Comparison of ENCODE assay signal across 11 cellular contexts in the genomic region with DNA sequence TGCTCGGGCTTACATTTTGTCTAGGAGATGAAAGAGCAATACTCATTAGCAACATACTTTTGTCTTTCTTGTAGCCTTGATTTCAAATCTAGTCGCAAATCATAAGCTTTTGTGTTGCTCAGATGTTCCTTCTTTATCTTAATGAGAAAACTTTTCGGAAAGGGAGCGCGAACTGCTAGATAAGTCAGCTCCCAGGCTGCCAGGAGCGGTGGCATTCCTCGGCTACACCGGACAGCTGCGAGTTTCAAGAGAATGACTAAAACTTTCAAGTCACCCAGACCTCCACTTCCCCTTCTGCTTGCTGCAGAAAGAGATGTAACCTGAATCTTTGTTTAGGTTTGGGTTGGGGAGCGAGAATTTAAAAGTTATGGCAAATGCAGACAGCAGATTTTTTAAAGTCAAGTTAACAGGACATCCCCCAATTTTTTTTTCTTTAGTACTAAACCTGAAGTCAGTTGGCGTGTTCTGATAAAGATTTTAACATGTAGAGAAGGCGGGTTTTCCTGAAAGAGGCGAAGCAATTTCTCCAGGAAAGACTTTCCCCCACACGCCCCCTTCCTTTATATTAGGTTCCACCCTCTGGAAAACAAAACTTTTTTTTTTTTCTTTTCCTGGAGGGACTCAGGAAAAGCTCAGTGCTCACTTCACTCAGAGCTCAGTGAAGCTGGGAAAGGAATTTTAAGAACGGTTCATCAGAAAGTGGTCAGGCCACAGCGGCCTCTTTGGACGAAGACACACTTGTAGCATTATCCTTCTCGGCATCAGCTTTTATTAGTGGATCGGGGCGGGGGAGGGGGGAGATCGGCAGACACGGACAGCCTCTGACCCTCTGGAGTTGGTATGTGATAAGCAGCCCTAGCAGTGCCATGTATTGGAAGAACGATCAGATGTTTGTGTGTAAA. TPM values are rescaled to one million over a fixed set of nuclear protein-coding genes. Genes with fewer than 3 reads are reported as not detected.
A peak's percentile ranks its signal among the peaks of the same experiment; 100 is the strongest.
DNase-seq lines count a peak whose midpoint lies in the region; ATAC-seq, FAIRE-seq and TF ChIP-seq lines count a peak whose summit lies in the region.
"Had no signal": no experiment of that assay in that cellular context is flagged by ENCODE, and none has a peak within 500 bp of the region (broad histone marks: within the 10 kb centered on the region; RNA-seq: fewer than 3 reads in every experiment).

A gene (plus strand): TSS at position 635 of the 902 bp plus-strand sequence. CDS start 2,227 bp downstream, outside the sequence.

- intact Hi-C loops in breast epithelium (cut with DNase I; ENCODE audit: low total_unique reads), result no loop called here
- intact Hi-C loops in MCF 10A (cut with micrococcal nuclease), result no loop called here
- intact Hi-C loops in HepG2 (cut with micrococcal nuclease; ENCODE audit: unreplicated experiment), result no loop called here
- intact Hi-C loops in adrenal gland (cut with DNase I), result no loop called here

- H3K27ac ChIP-seq in breast epithelium (no peak within 1 kb of the TSS), HepG2 (ENCODE audit: extremely low read length, insufficient read depth, low read length) (no peak within 1 kb of the TSS), adrenal gland (no peak within 1 kb of the TSS)

- H3K4me1 ChIP-seq in breast epithelium (no peaks in the 10 kb centered on the region), HepG2 (ENCODE audit: insufficient read depth, low read length) (peaks cover 7% of the 10 kb centered on the region; the same call in 1 of the 2 replicates), adrenal gland (replicated peaks in 1 of 2) (peaks cover 4 to 18% of the 10 kb centered on the region in 2 donors)

- H3K9me3 ChIP-seq in breast epithelium (no peaks in the 10 kb centered on the region), HepG2 (ENCODE audit: low read length) (no peaks in the 10 kb centered on the region), adrenal gland (replicated peaks in 1 of 3) (no peaks in the 10 kb centered on the region)

- peak within 1 kb of the TSS; percentile 12 to 41 (median 26) for H3K4me3 ChIP-seq in breast epithelium
- H3K4me3 ChIP-seq in HepG2 (replicated peaks in 1 of 3; ENCODE audit: insufficient read depth in 1 of 3, low read depth in 2 of 3, low read length in 3 of 3), result no peak within 1 kb of the TSS
- H3K4me3 ChIP-seq in adrenal gland, result peak within 1 kb of the TSS in 1 of 4 donors; percentile 49

- FAIRE-seq in HepG2 (lab: Jason Lieb, UNC), result no peak

- H3K27ac Mint-ChIP-seq in MCF 10A (ENCODE audit: low read depth, unreplicated experiment) (no peak within 1 kb of the TSS), type B pancreatic cell (peak within 1 kb of the TSS; percentile 81)
- H3K27ac Mint-ChIP-seq in activated naive CD8-positive, alpha-beta T cell, result no peak within 1 kb of the TSS

- H3K36me3 Mint-ChIP-seq in MCF 10A (ENCODE audit: insufficient read depth, unreplicated experiment), result no peaks in the 10 kb centered on the region
- no peaks in the 10 kb centered on the region for H3K36me3 Mint-ChIP-seq in activated naive CD8-positive, alpha-beta T cell
- H3K36me3 Mint-ChIP-seq in type B pancreatic cell, result no peaks in the 10 kb centered on the region

- 18% methylated on average over 23 of the region's 23 CpGs for WGBS in HepG2 (ENCODE audit: low lambda C conversion rate)
- 14 to 17% (median 15%) methylated on average over 23 of the region's 23 CpGs for WGBS in adrenal gland, 4 donors

- H4K20me1 ChIP-seq in HepG2 (ENCODE audit: insufficient read depth, low read length), result no peaks in the 10 kb centered on the region

- POLR2A ChIA-PET in MCF 10A (lab: Yijun Ruan, JAX), result no interaction called here
- POLR2A ChIA-PET in HepG2 (lab: Yijun Ruan, JAX), result no interaction called here

- no peak for TF ChIP-seq POLR2A in breast epithelium (IDR thresholded peaks at IDR 0.05)
- no peak for TF ChIP-seq POLR2A in HepG2 (IDR thresholded peaks at IDR 0.05; ENCODE audit: insufficient read depth in 1 of 2, low read depth in 2 of 2, low read length in 2 of 2)
- no peak for TF ChIP-seq POLR2A in adrenal gland (IDR thresholded peaks at IDR 0.05)

- H3K27me3 ChIP-seq in breast epithelium (peaks cover 4 to 96% of the 10 kb centered on the region in 2 donors), HepG2 (ENCODE audit: control insufficient read depth in 1 of 2, insufficient read depth in 2 of 2, low read length in 2 of 2) (peaks cover 9 to 76% of the 10 kb centered on the region in 2 experiments), adrenal gland (peaks cover 93% of the 10 kb centered on the region)

- no peak for TF ChIP-seq RAD21 in HepG2 (CRISPR knock-in tag; IDR thresholded peaks at IDR 0.05)

- no peak within 1 kb of the TSS for H3K4me3 Mint-ChIP-seq in MCF 10A (ENCODE audit: unreplicated experiment)
- peak within 1 kb of the TSS; percentile 79 for H3K4me3 Mint-ChIP-seq in activated naive CD8-positive, alpha-beta T cell
- H3K4me3 Mint-ChIP-seq in type B pancreatic cell, result peak within 1 kb of the TSS; percentile 85

- H2AFZ ChIP-seq in HepG2 (ENCODE audit: low read length), result no peak within 1 kb of the TSS

- peak within 1 kb of the TSS; percentile 13; the same call in 1 of the 2 replicates for H3K4me2 ChIP-seq in HepG2 (ENCODE audit: low read depth, low read length)

- DNase-seq in breast epithelium (ENCODE audit: low spot score in 2 of 2), result no peak
- DNase-seq in MCF 10A (ENCODE audit: unreplicated experiment), result no peak
- no peak for DNase-seq in HepG2 (ENCODE audit: low spot score)
- DNase-seq in type B pancreatic cell (ENCODE audit: extremely low spot score, unreplicated experiment), result no peak
- DNase-seq in adrenal gland, result no peak
- DNase-seq: DND-41, NCI-H226 had no signal

- CTCF ChIA-PET in MCF 10A (lab: Yijun Ruan, JAX) (no interaction called here), HepG2 (lab: Yijun Ruan, JAX; ENCODE audit: low intra/inter-chr PET ratio, low total read pairs) (no interaction called here)

- no peaks in the 10 kb centered on the region for H3K36me3 ChIP-seq in breast epithelium
- H3K36me3 ChIP-seq in HepG2 (replicated peaks in 1 of 2; ENCODE audit: control insufficient read depth in 1 of 2, insufficient read depth in 2 of 2, low read length in 2 of 2), result no peaks in the 10 kb centered on the region
- no peaks in the 10 kb centered on the region for H3K36me3 ChIP-seq in adrenal gland (replicated peaks in 1 of 2)

- H3K9ac ChIP-seq in HepG2 (ENCODE audit: insufficient read depth, low read depth, low read length), result no peak within 1 kb of the TSS

- TF ChIP-seq CTCF in breast epithelium (IDR thresholded peaks at IDR 0.05) (no peak), MCF 10A (IDR thresholded peaks at IDR 0.05; ENCODE audit: unreplicated experiment) (no peak), HepG2 (CRISPR knock-in tag; IDR thresholded peaks at IDR 0.05) (no peak), type B pancreatic cell (conservative IDR thresholded peaks at IDR 0.05) (peak; percentile 16), adrenal gland (IDR thresholded peaks at IDR 0.05) (no peak)

- H3K27me3 Mint-ChIP-seq in MCF 10A (ENCODE audit: insufficient read depth, unreplicated experiment), result no peaks in the 10 kb centered on the region
- H3K27me3 Mint-ChIP-seq in activated naive CD8-positive, alpha-beta T cell, result peaks cover 66% of the 10 kb centered on the region
- H3K27me3 Mint-ChIP-seq in type B pancreatic cell, result peaks cover 97% of the 10 kb centered on the region

- BruUV-seq in MCF 10A (replicated peaks; lab: Mats Ljungman, UMichigan), result no TSS peak
- no TSS peak for BruUV-seq in HepG2 (replicated peaks; lab: Mats Ljungman, UMichigan)

- peak; percentile 27; the same call in 1 of the 3 replicates for ATAC-seq in HepG2
- ATAC-seq in HG03039 (IDR thresholded peaks at IDR 0.05; ENCODE audit: unreplicated experiment), result no peak
- no peak for ATAC-seq in GM21717 (IDR thresholded peaks at IDR 0.05; ENCODE audit: unreplicated experiment)
- ATAC-seq: HCT116 had no signal

- H3K4me1 Mint-ChIP-seq in MCF 10A (ENCODE audit: insufficient read depth, unreplicated experiment) (no peaks in the 10 kb centered on the region), type B pancreatic cell (ENCODE audit: unreplicated experiment) (peaks cover 34% of the 10 kb centered on the region)
- H3K4me1 Mint-ChIP-seq in activated naive CD8-positive, alpha-beta T cell (ENCODE audit: low read depth), result peaks cover 22% of the 10 kb centered on the region

- in situ Hi-C loops in HepG2 (cut with HindIII; ENCODE audit: extremely low pct_ligation_motif_present, low pct_unique_long_range_greater_than_20kb), result no loop called here

- H3K9me3 Mint-ChIP-seq in MCF 10A (ENCODE audit: unreplicated experiment) (peaks cover 17% of the 10 kb centered on the region), type B pancreatic cell (no peaks in the 10 kb centered on the region)
- H3K9me3 Mint-ChIP-seq in activated naive CD8-positive, alpha-beta T cell (ENCODE audit: low read depth), result no peaks in the 10 kb centered on the region

- no peak for TF ChIP-seq EP300 in HepG2 (IDR thresholded peaks at IDR 0.05; ENCODE audit: low read depth in 2 of 2, low read length in 2 of 2)
- no peak for TF ChIP-seq EP300 in HepG2 (CRISPR knock-in tag; IDR thresholded peaks at IDR 0.05; ENCODE audit: borderline replicate concordance)

- no peaks in the 10 kb centered on the region for H3K79me2 ChIP-seq in HepG2 (ENCODE audit: insufficient read depth, low read length)

RNA-seq across cellular contexts. Expression of the gene that starts here (rescaled TPM):
- total RNA-seq in breast epithelium (not detected), MCF 10A (2022) (not detected in 2 replicates), HepG2 (2016; rRNA removed; fragmentation: Illumina TruSeq; extraction: Trizol) (not detected in 2 replicates), type B pancreatic cell (ENCODE audit: low replicate concordance) (0.31 and 1.2 TPM in 2 replicates), adrenal gland (not detected)
- total RNA-seq in HepG2 (2016; cell fraction: cytosol; rRNA removed; fragmentation: Illumina TruSeq; extraction: Trizol; ENCODE audit: low read depth), result not detected in 2 replicates
- total RNA-seq in HepG2 (2016; cell fraction: insoluble cytoplasmic fraction; rRNA removed; fragmentation: Illumina TruSeq; extraction: Trizol), result not detected in 2 replicates
- not detected in 2 replicates for total RNA-seq in HepG2 (2016; cell fraction: membrane; rRNA removed; fragmentation: Illumina TruSeq; extraction: Trizol)
- total RNA-seq in HepG2 (2016; cell fraction: nucleus; rRNA removed; fragmentation: Illumina TruSeq; extraction: Trizol), result not detected in 2 replicates
- polyA plus RNA-seq in HepG2 (2011; rRNA removed) (not detected in 2 replicates), adrenal gland (not detected)
- not detected in 2 replicates for polyA plus RNA-seq in HepG2 (2011; cell fraction: cytosol; rRNA removed)
- not detected in 2 replicates for polyA plus RNA-seq in HepG2 (2011; cell fraction: nucleus; rRNA removed)
- polyA plus RNA-seq in HepG2 (2012), result not detected in 2 replicates
- polyA plus RNA-seq in HepG2 (2016; cell fraction: cytosol; fragmentation: Illumina TruSeq; extraction: Trizol; ENCODE audit: low read depth), result not detected in 2 replicates
- not detected in 2 replicates for polyA plus RNA-seq in HepG2 (2016; cell fraction: insoluble cytoplasmic fraction; fragmentation: Illumina TruSeq; extraction: Trizol; ENCODE audit: low read depth)
- not detected in 2 replicates for polyA plus RNA-seq in HepG2 (2016; cell fraction: membrane; fragmentation: Illumina TruSeq; extraction: Trizol; ENCODE audit: low read depth)
- polyA plus RNA-seq in HepG2 (2016; cell fraction: nucleus; fragmentation: Illumina TruSeq; extraction: Trizol; ENCODE audit: insufficient read depth, low read depth), result not detected in 2 replicates
- not detected in 2 replicates for polyA minus RNA-seq in HepG2 (2011; rRNA and poly(A)+ RNA removed; ENCODE audit: low replicate concordance)
- polyA minus RNA-seq in HepG2 (2011; cell fraction: cytosol; rRNA and poly(A)+ RNA removed), result not detected in 2 replicates
- not detected in 2 replicates for polyA minus RNA-seq in HepG2 (2011; cell fraction: nucleus; rRNA and poly(A)+ RNA removed)

Comparison
In these comparisons a context has a peak if more than half of its experiments do, and no peak if none do; other contexts are left out.
1. Peak in ATAC-seq and H3K4me2 ChIP-seq in HepG2; RNA of the gene not detected or under 1 TPM.
2. H3K4me3 ChIP-seq: peak in breast epithelium (3 of 3); none in HepG2 (0 of 3).